22 cellular contexts compared by ENCODE assay signal in genomic region chr7:41691286-41691966, GRCh38. TPM values are rescaled to one million over a fixed set of nuclear protein-coding genes. Genes with fewer than 3 reads are reported as not detected.
DNase-seq lines count a peak whose midpoint lies in the region; ATAC-seq, FAIRE-seq and TF ChIP-seq lines count a peak whose summit lies in the region.
"Had no signal": no experiment of that assay in that cellular context is flagged by ENCODE, and none has a peak within 500 bp of the region (broad histone marks: within the 10 kb centered on the region; RNA-seq: fewer than 3 reads in every experiment).

No MANE protein-coding gene starts in this region.

- TF ChIP-seq POLR2A in GM12891 (IDR thresholded peaks at IDR 0.05; ENCODE audit: low read depth, low read length) = no peak

- DNase-seq in NCI-H69 (lab: John Stamatoyannopoulos, UW) = peak; percentile 6
- DNase-seq in chondrocyte (ENCODE audit: low spot score) = no peak
- DNase-seq in mesothelial cell of epicardium (ENCODE audit: low spot score in 2 of 2, unreplicated experiment in 2 of 2) = no peak
- peak; percentile 56 for DNase-seq in small intestine
- DNase-seq in GM12891 (ENCODE audit: insufficient read length, low spot score) = no peak
- no peak for DNase-seq in NCI-H748 (lab: John Stamatoyannopoulos, UW; ENCODE audit: unreplicated experiment)
- DNase-seq: CD8-positive, alpha-beta T cell; H7; MM.1S; NCI-H1092; NCI-H146; NCI-H2029 treated with DMSO at 0.1 percent for 48 hours; NCI-H2171; NCI-H446; NCI-H774; OCI-M1; SHP77 treated with DMSO at 0.1 percent for 48 hours had no signal

- H3K36me3 Mint-ChIP-seq in chondrocyte (ENCODE audit: low read depth) = peaks cover 74% of the 10 kb centered on the region
- H3K36me3 Mint-ChIP-seq in mesothelial cell of epicardium = peaks cover 40% of the 10 kb centered on the region
- H3K36me3 Mint-ChIP-seq: CD8-positive, alpha-beta T cell had no signal

- peaks cover 89% of the 10 kb centered on the region for H3K4me1 Mint-ChIP-seq in chondrocyte (ENCODE audit: low read depth)
- H3K4me1 Mint-ChIP-seq in mesothelial cell of epicardium = peaks cover 64% of the 10 kb centered on the region

- H3K27ac Mint-ChIP-seq in chondrocyte (ENCODE audit: unreplicated experiment) (peak overlapping the region; percentile 95), mesothelial cell of epicardium (peak overlapping the region; percentile 43)
- H3K27ac Mint-ChIP-seq: CD8-positive, alpha-beta T cell had no signal

- peak; percentile 30 for TF ChIP-seq CTCF in chondrocyte (IDR thresholded peaks at IDR 0.05)
- no peak for TF ChIP-seq CTCF in mesothelial cell of epicardium (IDR thresholded peaks at IDR 0.05; ENCODE audit: unreplicated experiment)

- FAIRE-seq in small intestine (lab: Jason Lieb, UNC) (no peak), GM12891 (lab: Jason Lieb, UNC) (no peak)
- FAIRE-seq: D721Med, HTR-8/SVneo had no signal

- H3K27me3 Mint-ChIP-seq in chondrocyte (ENCODE audit: low read depth) (no peaks in the 10 kb centered on the region), mesothelial cell of epicardium (ENCODE audit: low read depth) (no peaks in the 10 kb centered on the region)

- H3K27ac ChIP-seq in small intestine (ENCODE audit: low read depth in 1 of 2, low read length in 1 of 2) = no peak overlapping the region
- H3K27ac ChIP-seq: BLaER1 treated with 17β-estradiol and CSF1 and Interleukin-3, amounts not matched to agents 10 nM and 100 nM had no signal

- no peaks in the 10 kb centered on the region for H3K36me3 ChIP-seq in small intestine (ENCODE audit: control insufficient read depth in 2 of 2, insufficient read depth in 2 of 2, low read length in 2 of 2)
- H3K36me3 ChIP-seq: BLaER1 treated with 17β-estradiol and CSF1 and Interleukin-3, amounts not matched to agents 10 nM and 100 nM had no signal

- 16 to 44% (median 24%) methylated on average over 3 of the region's 3 CpGs for WGBS in small intestine, 3 donors

- no peak overlapping the region for H3K4me3 ChIP-seq in small intestine (ENCODE audit: low read depth in 1 of 2, low read length in 2 of 2)
- H3K4me3 ChIP-seq: BLaER1 treated with 17β-estradiol and CSF1 and Interleukin-3, amounts not matched to agents 10 nM and 100 nM had no signal

- no peaks in the 10 kb centered on the region for H3K27me3 ChIP-seq in small intestine (ENCODE audit: control insufficient read depth in 2 of 2, insufficient read depth in 2 of 2, low read length in 2 of 2)
- H3K27me3 ChIP-seq: BLaER1 treated with 17β-estradiol and CSF1 and Interleukin-3, amounts not matched to agents 10 nM and 100 nM had no signal

- ATAC-seq in HG02610 (IDR thresholded peaks at IDR 0.05; ENCODE audit: unreplicated experiment) (no peak), HG03354 (IDR thresholded peaks at IDR 0.05; ENCODE audit: poor library complexity, severe bottlenecking, unreplicated experiment) (no peak)
- ATAC-seq: CD8-positive, alpha-beta T cell had no signal

- peaks cover 2 to 3% of the 10 kb centered on the region in 2 donors for H3K4me1 ChIP-seq in small intestine (ENCODE audit: control insufficient read depth in 2 of 2, insufficient read depth in 1 of 2, low read depth in 1 of 2, low read length in 1 of 2)
- H3K4me1 ChIP-seq: BLaER1 treated with 17β-estradiol and CSF1 and Interleukin-3, amounts not matched to agents 10 nM and 100 nM had no signal

- no peaks in the 10 kb centered on the region for H3K9me3 ChIP-seq in small intestine (ENCODE audit: control insufficient read depth, low read depth)
- H3K9me3 ChIP-seq: BLaER1 treated with 17β-estradiol and CSF1 and Interleukin-3, amounts not matched to agents 10 nM and 100 nM had no signal

- H3K9me3 Mint-ChIP-seq in chondrocyte (ENCODE audit: low read depth) (no peaks in the 10 kb centered on the region), mesothelial cell of epicardium (no peaks in the 10 kb centered on the region)
- H3K9me3 Mint-ChIP-seq: CD8-positive, alpha-beta T cell had no signal

- H3K4me3 Mint-ChIP-seq in chondrocyte (ENCODE audit: unreplicated experiment) (no peak overlapping the region), mesothelial cell of epicardium (no peak overlapping the region)
- H3K4me3 Mint-ChIP-seq: CD8-positive, alpha-beta T cell had no signal

TF ChIP-seq in GM12891, 5 proteins besides CTCF, POLR2A, EP300 and RAD21:
- no peak for TF ChIP-seq POU2F2 (IDR thresholded peaks at IDR 0.05; ENCODE audit: low read depth, low read length)
- TF ChIP-seq TAF1 (IDR thresholded peaks at IDR 0.05; ENCODE audit: low read depth, low read length) = no peak
- TF ChIP-seq SPI1 (IDR thresholded peaks at IDR 0.05; ENCODE audit: low read depth, low read length) = no peak
- TF ChIP-seq PAX5 (IDR thresholded peaks at IDR 0.05; ENCODE audit: insufficient read depth, low read length, severe bottlenecking) = no peak
- no peak for TF ChIP-seq POLR2AphosphoS5 (IDR thresholded peaks at IDR 0.05; ENCODE audit: low read depth, low read length)

RNA-seq across cellular contexts. Expression of gene INHBA, which starts 11.5 kb away (rescaled TPM):
- total RNA-seq in chondrocyte (581 to 610 TPM (median 601 TPM) in 3 replicates), mesothelial cell of epicardium (47.6 to 51.4 TPM (median 50.6 TPM) in 3 replicates)
- under 1 TPM in 2 of 3 donors, not detected in 1; 0.27 to 0.63 TPM for polyA plus RNA-seq in small intestine
- polyA plus RNA-seq in GM12891 (2012; ENCODE audit: low read depth, missing spikeins) = 0.03 TPM
- total RNA-seq: CD8-positive, alpha-beta T cell had no signal

Comparison
In these comparisons a context has a peak if more than half of its experiments do, and no peak if none do; other contexts are left out.
1. DNase-seq: peak in NCI-H69 (single experiment) and small intestine (single experiment); none in chondrocyte (single experiment), mesothelial cell of epicardium (0 of 2), GM12891 (single experiment) and NCI-H748 (single experiment).
2. RNA of gene INHBA, which starts 11.5 kb away (total RNA-seq): 581 to 610 TPM in chondrocyte; 47.6 to 51.4 TPM in mesothelial cell of epicardium; every median in the first group is over 10 times any median in the second.